ENCODE assay signal across 19 cellular contexts in the genomic region with DNA sequence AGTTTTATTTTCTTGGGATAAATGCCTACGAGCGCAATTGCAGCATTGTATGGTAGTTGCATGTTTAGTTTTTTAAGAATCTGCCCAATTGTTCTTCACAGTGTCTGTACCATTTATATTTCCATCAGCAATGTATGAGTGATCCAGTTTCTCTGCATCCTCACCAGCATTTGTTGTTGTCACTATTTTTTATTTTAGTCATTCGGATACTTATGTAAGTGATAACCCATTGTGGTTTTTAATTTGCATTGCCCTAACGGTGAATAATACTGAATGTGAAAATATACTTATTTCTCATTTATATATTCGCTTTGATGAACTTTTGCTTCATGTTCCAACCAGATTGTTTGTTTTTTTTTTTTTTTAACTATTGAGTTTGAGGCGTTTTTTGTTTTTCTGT. TPM values are rescaled to one million over a fixed set of nuclear protein-coding genes. Genes with fewer than 3 reads are reported as not detected.
DNase-seq lines count a peak whose midpoint lies in the region; ATAC-seq, FAIRE-seq and TF ChIP-seq lines count a peak whose summit lies in the region.
"Had no signal": no experiment of that assay in that cellular context is flagged by ENCODE, and none has a peak within 500 bp of the region (broad histone marks: within the 10 kb centered on the region; RNA-seq: fewer than 3 reads in every experiment).

No MANE protein-coding gene starts in this region.

- peak overlapping the region; percentile 50 for H3K4me2 ChIP-seq in GM12878 (ENCODE audit: control insufficient read depth, insufficient read depth)

- RAD21 ChIA-PET in GM12878 (lab: Charles Lee; ENCODE audit: unreplicated experiment): no interaction called here

- no peak overlapping the region; the same call in 1 of the 2 replicates for H2AFZ ChIP-seq in GM12878 (ENCODE audit: control insufficient read depth, low read depth, low read length)

- no peak for DNase-seq in activated T-cell treated with anti-CD3 and anti-CD28 coated beads, Interleukin-2, amount 50 U/mL, for 72 hours
- DNase-seq in activated T-cell treated with anti-CD3 and anti-CD28 coated beads, Interleukin-2, amount 50 U/mL, for 1 hour: no peak
- DNase-seq in GM12878 (ENCODE audit: low read depth, low spot score) (no peak), progenitor cell of endocrine pancreas (ENCODE audit: low spot score, unreplicated experiment) (no peak), left lobe of liver (ENCODE audit: low spot score) (no peak)
- DNase-seq: 8988T; CD8-positive, alpha-beta T cell; COR-L47; DND-41; GDM1; GOT3; H9 had no signal

- H3K9me3 Mint-ChIP-seq in activated T-cell treated with anti-CD3 and anti-CD28 coated beads, Interleukin-2, amount 50 U/mL, for 72 hours: no peaks in the 10 kb centered on the region
- peaks cover 5% of the 10 kb centered on the region for H3K9me3 Mint-ChIP-seq in progenitor cell of endocrine pancreas (ENCODE audit: low read depth)
- H3K9me3 Mint-ChIP-seq: CD8-positive, alpha-beta T cell; H9 had no signal

- H3K9ac ChIP-seq in GM12878 (ENCODE audit: control insufficient read depth, insufficient read depth, low read length): no peak overlapping the region

- peak overlapping the region; percentile 82 for H3K27ac Mint-ChIP-seq in activated T-cell treated with anti-CD3 and anti-CD28 coated beads, Interleukin-2, amount 50 U/mL, for 72 hours
- H3K27ac Mint-ChIP-seq in progenitor cell of endocrine pancreas: no peak overlapping the region
- H3K27ac Mint-ChIP-seq: CD8-positive, alpha-beta T cell had no signal

- TF ChIP-seq POLR2A in GM12878 (IDR thresholded peaks at IDR 0.05; ENCODE audit: low read depth, low read length): no peak

- POLR2A ChIA-PET in GM12878 (lab: Charles Lee): no interaction called here

- H3K4me3 Mint-ChIP-seq in activated T-cell treated with anti-CD3 and anti-CD28 coated beads, Interleukin-2, amount 50 U/mL, for 72 hours: peak overlapping the region in 1 of 2 donors; percentile 46
- H3K4me3 Mint-ChIP-seq in progenitor cell of endocrine pancreas (ENCODE audit: low read depth): no peak overlapping the region
- H3K4me3 Mint-ChIP-seq: CD8-positive, alpha-beta T cell; H9 had no signal

- H3K36me3 Mint-ChIP-seq in activated T-cell treated with anti-CD3 and anti-CD28 coated beads, Interleukin-2, amount 50 U/mL, for 72 hours (ENCODE audit: insufficient read depth in 2 of 2): no peaks in the 10 kb centered on the region
- H3K36me3 Mint-ChIP-seq in progenitor cell of endocrine pancreas (ENCODE audit: insufficient read depth): peaks cover 2% of the 10 kb centered on the region
- H3K36me3 Mint-ChIP-seq: CD8-positive, alpha-beta T cell had no signal

- in situ Hi-C loops in GM12878 (cut with MboI): no loop called here

- no peak overlapping the region for H3K27ac ChIP-seq in GM12878 (ENCODE audit: control insufficient read depth, insufficient read depth)
- H3K27ac ChIP-seq: C4-2B had no signal

- SMC1A ChIA-PET in GM12878 (lab: Charles Lee; ENCODE audit: uncharacterized antibody, unreplicated experiment): no interaction called here

- TF ChIP-seq EP300 in GM12878 (IDR thresholded peaks at IDR 0.05; ENCODE audit: borderline replicate concordance in 1 of 2, control insufficient read depth in 1 of 2, low read depth in 2 of 2, low read length in 2 of 2): 0 out of 4 replicates have a peak, but pooled peaks of 1 of the 2 experiments have one; percentile 21

- BruUV-seq in GM12878 (replicated peaks; lab: Mats Ljungman, UMichigan): no TSS peak

- no peaks in the 10 kb centered on the region for H4K20me1 ChIP-seq in GM12878 (ENCODE audit: control insufficient read depth, insufficient read depth)

- TF ChIP-seq RAD21 in GM12878 (IDR thresholded peaks at IDR 0.05; ENCODE audit: insufficient read depth, low read depth, low read length): no peak

- no peak for FAIRE-seq in GM12878 (lab: Jason Lieb, UNC)
- FAIRE-seq: D721Med, HepG2, HTR-8/SVneo had no signal

- no peaks in the 10 kb centered on the region for H3K27me3 ChIP-seq in GM12878 (replicated peaks in 1 of 2; ENCODE audit: control insufficient read depth in 2 of 2, insufficient read depth in 2 of 2, low read length in 1 of 2)

- WGBS in GM12878 (ENCODE audit: insufficient coverage, insufficient replicate concordance, low lambda C conversion rate, missing lambda C conversion rate): 46% methylated on average over 6 of the region's 6 CpGs

- H3K4me3 ChIP-seq in GM12878: no peak overlapping the region

- CTCF ChIA-PET in GM12878 (lab: Yijun Ruan, JAX): no interaction called here

- no peaks in the 10 kb centered on the region for H3K27me3 Mint-ChIP-seq in activated T-cell treated with anti-CD3 and anti-CD28 coated beads, Interleukin-2, amount 50 U/mL, for 72 hours (ENCODE audit: low read depth)
- no peaks in the 10 kb centered on the region for H3K27me3 Mint-ChIP-seq in progenitor cell of endocrine pancreas

- TF ChIP-seq CTCF in GM12878 (IDR thresholded peaks at IDR 0.05 in 2 of 3, conservative IDR thresholded peaks at IDR 0.05 in 1 of 3; ENCODE audit: control insufficient read depth in 2 of 3, extremely low read depth in 1 of 3, insufficient read depth in 1 of 3, low read depth in 3 of 3, low read length in 3 of 3) (no peak), progenitor cell of endocrine pancreas (IDR thresholded peaks at IDR 0.05; ENCODE audit: unreplicated experiment) (no peak)

- peaks cover 13% of the 10 kb centered on the region for H3K4me1 Mint-ChIP-seq in activated T-cell treated with anti-CD3 and anti-CD28 coated beads, Interleukin-2, amount 50 U/mL, for 72 hours (ENCODE audit: low read depth)
- H3K4me1 Mint-ChIP-seq in progenitor cell of endocrine pancreas (ENCODE audit: low read depth): peaks cover 6% of the 10 kb centered on the region
- H3K4me1 Mint-ChIP-seq: H9 had no signal

- no peaks in the 10 kb centered on the region; the same call in 2 of the 3 replicates for H3K9me3 ChIP-seq in GM12878 (replicated peaks; ENCODE audit: control insufficient read depth, insufficient read depth, low read length)

- H3K4me1 ChIP-seq in GM12878 (ENCODE audit: control insufficient read depth, insufficient read depth, low read length): peaks cover 24% of the 10 kb centered on the region

- H3K79me2 ChIP-seq in GM12878 (ENCODE audit: control insufficient read depth, insufficient read depth, low read length): no peaks in the 10 kb centered on the region

- intact Hi-C loops in GM12878 (cut with micrococcal nuclease; ENCODE audit: unreplicated experiment): no loop called here

- peak in 1 of 2 donors; percentile 74 for ATAC-seq in activated T-cell treated with anti-CD3 and anti-CD28 coated beads, Interleukin-2, amount 50 U/mL, for 72 hours (replicated peaks in 1 of 2)
- ATAC-seq in HG02884 (IDR thresholded peaks at IDR 0.05; ENCODE audit: unreplicated experiment): peak; percentile 29
- ATAC-seq in GM12878: peak; percentile 68
- ATAC-seq in GM21825 (IDR thresholded peaks at IDR 0.05; ENCODE audit: unreplicated experiment): no peak
- ATAC-seq in left lobe of liver: no peak
- no peak for ATAC-seq in GM18909 (IDR thresholded peaks at IDR 0.05; ENCODE audit: poor library complexity, unreplicated experiment)
- ATAC-seq: CD8-positive, alpha-beta T cell; HepG2 had no signal

- no peaks in the 10 kb centered on the region for H3K36me3 ChIP-seq in GM12878 (ENCODE audit: control insufficient read depth in 2 of 2, insufficient read depth in 2 of 2, low read length in 1 of 2)

TF ChIP-seq in GM12878, 131 proteins besides CTCF, POLR2A, EP300 and RAD21 (continues in another document):
- TF ChIP-seq SREBF2 (IDR thresholded peaks at IDR 0.05; ENCODE audit: low read length): no peak
- peak; percentile 86 for TF ChIP-seq JUNB (IDR thresholded peaks at IDR 0.05)
- TF ChIP-seq, protein P1, sequence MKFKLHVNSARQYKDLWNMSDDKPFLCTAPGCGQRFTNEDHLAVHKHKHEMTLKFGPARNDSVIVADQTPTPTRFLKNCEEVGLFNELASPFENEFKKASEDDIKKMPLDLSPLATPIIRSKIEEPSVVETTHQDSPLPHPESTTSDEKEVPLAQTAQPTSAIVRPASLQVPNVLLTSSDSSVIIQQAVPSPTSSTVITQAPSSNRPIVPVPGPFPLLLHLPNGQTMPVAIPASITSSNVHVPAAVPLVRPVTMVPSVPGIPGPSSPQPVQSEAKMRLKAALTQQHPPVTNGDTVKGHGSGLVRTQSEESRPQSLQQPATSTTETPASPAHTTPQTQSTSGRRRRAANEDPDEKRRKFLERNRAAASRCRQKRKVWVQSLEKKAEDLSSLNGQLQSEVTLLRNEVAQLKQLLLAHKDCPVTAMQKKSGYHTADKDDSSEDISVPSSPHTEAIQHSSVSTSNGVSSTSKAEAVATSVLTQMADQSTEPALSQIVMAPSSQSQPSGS (IDR thresholded peaks at IDR 0.05; ENCODE audit: low read length): peak; percentile 57
- peak; percentile 24; the same call in 1 of the 2 replicates for TF ChIP-seq FOXM1 (IDR thresholded peaks at IDR 0.05; ENCODE audit: low read depth, low read length)
- TF ChIP-seq POU2F2 (IDR thresholded peaks at IDR 0.05; ENCODE audit: borderline replicate concordance, low read depth, low read length): 0 out of 3 replicates have a peak, but pooled peaks have one; percentile 25
- peak; percentile 47; the same call in 1 of the 2 replicates for TF ChIP-seq NFIC (IDR thresholded peaks at IDR 0.05; ENCODE audit: low read depth, low read length)
- 0 out of 4 replicates have a peak, but pooled peaks of 1 of the 2 experiments have one; percentile 5 for TF ChIP-seq CEBPB (IDR thresholded peaks at IDR 0.05; ENCODE audit: borderline replicate concordance in 1 of 2, low read depth in 2 of 2, low read length in 2 of 2)

RNA-seq across cellular contexts. Expression of a gene that starts 33.7 kb away (rescaled TPM):
- 10 to 100 TPM; 14.9 to 21.3 TPM for total RNA-seq in activated T-cell treated with anti-CD3 and anti-CD28 coated beads, Interleukin-2, amount 50 U/mL, for 72 hours
- total RNA-seq in GM12878 (2013; cell fraction: nucleolus; rRNA removed): 57.4 and 61.1 TPM in 2 replicates
- total RNA-seq in GM12878 (2014; rRNA removed): 19.5 and 21.0 TPM in 2 replicates
- total RNA-seq in GM12878 (2014; rRNA removed; fragmentation: Illumina TruSeq; extraction: Trizol): 20.2 and 20.7 TPM in 2 replicates
- total RNA-seq in GM12878 (2021): 23.9 and 26.1 TPM in 2 replicates
- polyA plus RNA-seq in GM12878 (2011; ENCODE audit: low read depth): 5.5 TPM
- polyA plus RNA-seq in GM12878 (2011; rRNA removed): 18.3 and 18.4 TPM in 2 replicates
- polyA plus RNA-seq in GM12878 (2011; cell fraction: cytosol; rRNA removed): 12.8 and 13.5 TPM in 2 replicates
- 10.8 and 10.9 TPM in 2 replicates for polyA plus RNA-seq in GM12878 (2011; cell fraction: nucleus; rRNA removed)
- polyA plus RNA-seq in GM12878 (2012): 8.4 and 10.4 TPM in 2 replicates
- polyA plus RNA-seq in GM12878 (2014; fragmentation: Illumina TruSeq; extraction: Trizol): 24.9 and 31.3 TPM in 2 replicates
- 1 to 10 TPM; 5.7 to 6.9 TPM for polyA plus RNA-seq in GM12878 (2014; fragmentation: Nextera tagmentation; extraction: Ambion mirVana)
- polyA plus RNA-seq in GM12878 (2014; rRNA removed): 15.6 and 16.8 TPM in 2 replicates
- polyA plus RNA-seq in GM12878 (2016; fragmentation: Nextera tagmentation; extraction: Ambion mirVana): 10 to 100 TPM; 16.0 to 17.1 TPM
- polyA minus RNA-seq in GM12878 (2011; rRNA and poly(A)+ RNA removed): 10.8 and 13.4 TPM in 2 replicates
- polyA minus RNA-seq in GM12878 (2011; cell fraction: cytosol; rRNA and poly(A)+ RNA removed): 5.1 and 7.2 TPM in 2 replicates
- polyA minus RNA-seq in GM12878 (2011; cell fraction: nucleus; rRNA and poly(A)+ RNA removed): 5.1 and 7.7 TPM in 2 replicates
- total RNA-seq in progenitor cell of endocrine pancreas: 33.3 and 42.7 TPM in 2 replicates
- 10.1 TPM for total RNA-seq in left lobe of liver

Comparison
In these comparisons a context has a peak if more than half of its experiments do, and no peak if none do; other contexts are left out.
1. ATAC-seq: peak in HG02884 (single experiment) and GM12878 (single experiment); none in GM21825 (single experiment), left lobe of liver (single experiment) and GM18909 (single experiment).